Comparison of ENCODE assay signal across 17 cellular contexts in the genomic region with DNA sequence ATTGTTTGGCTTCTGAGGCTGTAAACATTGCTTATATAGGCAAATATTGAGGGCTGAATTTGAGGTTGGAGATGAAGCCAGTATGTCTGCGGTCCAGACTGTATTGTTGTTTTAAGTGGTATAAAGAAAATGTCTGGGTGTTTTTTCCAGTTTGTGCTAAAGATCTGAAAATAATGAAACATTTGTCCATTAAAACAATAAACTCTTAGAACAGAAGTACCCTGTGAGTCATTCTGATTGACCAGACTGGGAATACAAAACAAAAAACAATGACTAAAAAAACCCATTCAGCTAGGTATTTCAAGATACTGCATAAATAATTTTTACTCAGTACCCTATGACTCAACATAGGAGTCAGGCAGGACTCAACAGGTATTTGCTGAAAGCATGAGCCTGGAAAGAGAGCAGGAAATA. TPM values are rescaled to one million over a fixed set of nuclear protein-coding genes. Genes with fewer than 3 reads are reported as not detected.
A peak's percentile ranks its signal among the peaks of the same experiment; 100 is the strongest.
DNase-seq lines count a peak whose midpoint lies in the region; ATAC-seq and TF ChIP-seq lines count a peak whose summit lies in the region.
"Had no signal": no experiment of that assay in that cellular context is flagged by ENCODE, and none has a peak within 500 bp of the region (broad histone marks: within the 10 kb centered on the region; RNA-seq: fewer than 3 reads in every experiment).

No MANE protein-coding gene starts in this region.

- H3K4me3 ChIP-seq in kidney epithelial cell (ENCODE audit: low read depth, low read length): no peak overlapping the region
- no peak overlapping the region for H3K4me3 ChIP-seq in naive thymus-derived CD4-positive, alpha-beta T cell (ENCODE audit: low read length)
- H3K4me3 ChIP-seq: BLaER1, vagina had no signal

- H3K36me3 Mint-ChIP-seq in naive thymus-derived CD8-positive, alpha-beta T cell: peaks cover 0 to 82% (median 32%) of the 10 kb centered on the region in 3 donors
- H3K36me3 Mint-ChIP-seq in naive thymus-derived CD4-positive, alpha-beta T cell: peaks cover 7 to 58% (median 14%) of the 10 kb centered on the region in 5 donors

- intact Hi-C loops in naive thymus-derived CD4-positive, alpha-beta T cell (cut with micrococcal nuclease): no loop called here

- H3K27me3 Mint-ChIP-seq in naive thymus-derived CD8-positive, alpha-beta T cell: no peaks in the 10 kb centered on the region
- H3K27me3 Mint-ChIP-seq in naive thymus-derived CD4-positive, alpha-beta T cell: no peaks in the 10 kb centered on the region
- H3K27me3 Mint-ChIP-seq: activated B cell treated with CpG ODN at 0.5 μM for 24 hours had no signal

- H3K4me1 Mint-ChIP-seq in naive thymus-derived CD8-positive, alpha-beta T cell: peaks cover 2 to 16% (median 2%) of the 10 kb centered on the region in 4 donors
- H3K4me1 Mint-ChIP-seq in naive thymus-derived CD4-positive, alpha-beta T cell: peaks cover 0 to 6% (median 3%) of the 10 kb centered on the region in 7 donors
- H3K4me1 Mint-ChIP-seq: activated B cell treated with CpG ODN at 0.5 μM for 24 hours had no signal

- H3K4me1 ChIP-seq in naive thymus-derived CD4-positive, alpha-beta T cell (ENCODE audit: control insufficient read depth in 2 of 2, insufficient read depth in 2 of 2, low read length in 2 of 2): no peaks in the 10 kb centered on the region
- H3K4me1 ChIP-seq: BLaER1 had no signal

- no peak overlapping the region for H3K4me3 Mint-ChIP-seq in naive thymus-derived CD8-positive, alpha-beta T cell
- H3K4me3 Mint-ChIP-seq in naive thymus-derived CD4-positive, alpha-beta T cell: no peak overlapping the region
- H3K4me3 Mint-ChIP-seq: activated B cell treated with CpG ODN at 0.5 μM for 24 hours had no signal

- POLR2A ChIA-PET in naive thymus-derived CD8-positive, alpha-beta T cell (lab: Charles Lee): no interaction called here
- POLR2A ChIA-PET in naive thymus-derived CD4-positive, alpha-beta T cell (lab: Charles Lee): no interaction called here

- no peaks in the 10 kb centered on the region for H3K27me3 ChIP-seq in kidney epithelial cell (ENCODE audit: control insufficient read depth, insufficient read depth, low read length)
- H3K27me3 ChIP-seq in naive thymus-derived CD4-positive, alpha-beta T cell (ENCODE audit: control insufficient read depth in 2 of 2, insufficient read depth in 2 of 2, low read length in 2 of 2): no peaks in the 10 kb centered on the region
- H3K27me3 ChIP-seq: BLaER1, vagina had no signal

- peak overlapping the region in 1 of 10 donors; percentile 67 for H3K27ac Mint-ChIP-seq in naive thymus-derived CD8-positive, alpha-beta T cell
- H3K27ac Mint-ChIP-seq in naive thymus-derived CD4-positive, alpha-beta T cell: no peak overlapping the region
- H3K27ac Mint-ChIP-seq: activated B cell treated with CpG ODN at 0.5 μM for 24 hours had no signal

- no peak overlapping the region for H3K27ac ChIP-seq in naive thymus-derived CD4-positive, alpha-beta T cell (ENCODE audit: low read depth, low read length)
- H3K27ac ChIP-seq: BLaER1, vagina had no signal

- CTCF ChIA-PET in naive thymus-derived CD4-positive, alpha-beta T cell (lab: Charles Lee): interaction anchor here (0.7 kb wide), 1 partner anchor 18 kb away, joined by 3 read pairs; no protein-coding TSS in a partner anchor

- peak; percentile 64 for ATAC-seq in HG02870 (IDR thresholded peaks at IDR 0.05; ENCODE audit: unreplicated experiment)
- no peak for ATAC-seq in HG03139 (IDR thresholded peaks at IDR 0.05; ENCODE audit: unreplicated experiment)
- no peak for ATAC-seq in naive thymus-derived CD8-positive, alpha-beta T cell
- no peak for ATAC-seq in naive thymus-derived CD4-positive, alpha-beta T cell

- H3K9me3 Mint-ChIP-seq in naive thymus-derived CD8-positive, alpha-beta T cell: no peaks in the 10 kb centered on the region
- no peaks in the 10 kb centered on the region for H3K9me3 Mint-ChIP-seq in naive thymus-derived CD4-positive, alpha-beta T cell
- H3K9me3 Mint-ChIP-seq: activated B cell treated with CpG ODN at 0.5 μM for 24 hours had no signal

- H3K9me3 ChIP-seq in naive thymus-derived CD4-positive, alpha-beta T cell (ENCODE audit: control insufficient read depth in 2 of 3, low read length in 3 of 3): no peaks in the 10 kb centered on the region
- H3K9me3 ChIP-seq: BLaER1, vagina had no signal

- DNase-seq in AG20443 (ENCODE audit: low spot score): peak; percentile 13
- peak; percentile 87 for DNase-seq in astrocyte of the hippocampus (ENCODE audit: low read depth, low spot score)
- DNase-seq in kidney epithelial cell (ENCODE audit: low read depth): peak; percentile 65
- DNase-seq in naive thymus-derived CD8-positive, alpha-beta T cell: no peak
- no peak for DNase-seq in naive thymus-derived CD4-positive, alpha-beta T cell
- DNase-seq in stimulated activated CD4-positive, alpha-beta T cell treated with anti-CD3 and anti-CD28 coated beads, Interleukin-2, amount 100 ng/mL, for 48 hours: no peak
- DNase-seq: activated B cell treated with CpG ODN at 0.5 μM for 24 hours; activated naive CD4-positive, alpha-beta T cell treated with Interleukin-2 at 50 U/mL for 16 hours; islet precursor cell; NCI-H187; nucleus accumbens; RPMI8226 had no signal

- no peaks in the 10 kb centered on the region for H3K36me3 ChIP-seq in kidney epithelial cell (ENCODE audit: control insufficient read depth, insufficient read depth, low read length)
- H3K36me3 ChIP-seq in naive thymus-derived CD4-positive, alpha-beta T cell (ENCODE audit: control insufficient read depth in 2 of 3, insufficient read depth in 3 of 3, low read length in 3 of 3): peaks cover 0 to 16% (median 0%) of the 10 kb centered on the region in 3 experiments

- no peak for TF ChIP-seq CTCF in kidney epithelial cell (IDR thresholded peaks at IDR 0.05; ENCODE audit: insufficient read depth, low read length, poor library complexity, severe bottlenecking)

RNA-seq across cellular contexts. Expression of gene ALKBH8, which starts 20.4 kb away (rescaled TPM):
- 7.1 and 7.2 TPM in 2 replicates for total RNA-seq in kidney epithelial cell
- 10 to 100 TPM; 18.1 to 18.2 TPM for total RNA-seq in naive thymus-derived CD8-positive, alpha-beta T cell
- 10 to 100 TPM in 2 of 3 donors, 1 to 10 TPM in 1; 6.1 to 11.9 (median 10.9) TPM for polyA plus RNA-seq in naive thymus-derived CD8-positive, alpha-beta T cell
- total RNA-seq in naive thymus-derived CD4-positive, alpha-beta T cell: 10 to 100 TPM in 4 of 5 experiments, 1 to 10 TPM in 1; 9.5 to 19.1 (median 12.6) TPM
- 10 to 100 TPM in 1 of 2 donors, 1 to 10 TPM in 1; 9.4 to 11.6 TPM for polyA plus RNA-seq in naive thymus-derived CD4-positive, alpha-beta T cell

RNA-seq across cellular contexts. Expression of gene ELMOD1, which starts 45.8 kb away (rescaled TPM):
- total RNA-seq in kidney epithelial cell: 0.07 and 0.21 TPM in 2 replicates
- not detected for total RNA-seq in naive thymus-derived CD8-positive, alpha-beta T cell
- not detected for polyA plus RNA-seq in naive thymus-derived CD8-positive, alpha-beta T cell
- not detected for total RNA-seq in naive thymus-derived CD4-positive, alpha-beta T cell
- not detected for polyA plus RNA-seq in naive thymus-derived CD4-positive, alpha-beta T cell
- total RNA-seq: activated B cell treated with CpG ODN at 0.5 μM for 24 hours, HT-29, vagina had no signal

Comparison
In these comparisons a context has a peak if more than half of its experiments do, and no peak if none do; other contexts are left out.
1. DNase-seq: peak in AG20443 (single experiment), astrocyte of the hippocampus (single experiment) and kidney epithelial cell (single experiment); none in naive thymus-derived CD8-positive, alpha-beta T cell (0 of 10), naive thymus-derived CD4-positive, alpha-beta T cell (0 of 9) and stimulated activated CD4-positive, alpha-beta T cell treated with anti-CD3 and anti-CD28 coated beads, Interleukin-2, amount 100 ng/mL, for 48 hours (0 of 2).